11 cellular contexts compared by ENCODE assay signal in genomic region chr12:107986183-107986582, GRCh38.
"Had no signal": no experiment of that assay in that cellular context is flagged by ENCODE, and none has a peak within 500 bp of the region (broad histone marks: within the 10 kb centered on the region; RNA-seq: fewer than 3 reads in every experiment).

No MANE protein-coding gene starts in this region.

- H3K4me2 ChIP-seq: GM23338 had no signal

- H3K4me3 Mint-ChIP-seq: GM23338, H9, HFFc6 had no signal

- H2AFZ ChIP-seq: GM23248 had no signal

- H3K4me1 ChIP-seq: HAP-1 had no signal

- DNase-seq: GM23248, GOT3, H7, H9, HCEC 1CT, HFFc6 had no signal

- ATAC-seq: GM23338, HCT116 had no signal

- H3K9me3 ChIP-seq: HAP-1 had no signal

- H3K27ac ChIP-seq: GM23248 had no signal

- FAIRE-seq: H1, H54 had no signal

- H3K4me3 ChIP-seq: GM23248, GM23338, HAP-1 had no signal

- H3K36me3 ChIP-seq: HAP-1 had no signal

- H3K9ac ChIP-seq: GM23248 had no signal

- H3K27ac Mint-ChIP-seq: GM23338, H9, HFFc6 had no signal

- H3K4me1 Mint-ChIP-seq: GM23338, H9 had no signal

- H3K9me3 Mint-ChIP-seq: GM23338, H9 had no signal
